Comparison of ENCODE assay signal across 1 cellular context in genomic region chr17:57425903-57426574, GRCh38.
TF ChIP-seq lines count a peak whose summit lies in the region.

No MANE protein-coding gene starts in this region.

TF ChIP-seq in GM12878, 131 proteins besides CTCF, POLR2A, EP300 and RAD21 (continued from another document):
- TF ChIP-seq IKZF1 (conservative IDR thresholded peaks at IDR 0.05) (0 out of 2 replicates have a peak, but pooled peaks have one; percentile 24), E4F1 (IDR thresholded peaks at IDR 0.05; ENCODE audit: borderline replicate concordance, partially characterized antibody) (no peak), NR2F1 (conservative IDR thresholded peaks at IDR 0.05) (no peak), TAF1 (IDR thresholded peaks at IDR 0.05; ENCODE audit: borderline replicate concordance, low read depth, low read length) (no peak), SMC3 (IDR thresholded peaks at IDR 0.05; ENCODE audit: borderline replicate concordance, low read length) (peak; percentile 12; the same call in 1 of the 2 replicates)
